Comparison of ENCODE assay signal across 8 cellular contexts in genomic region chr2:235669269-235669831, GRCh38.
DNase-seq lines count a peak whose midpoint lies in the region; ATAC-seq and TF ChIP-seq lines count a peak whose summit lies in the region.

No MANE protein-coding gene starts in this region.

- WGBS in right lobe of liver (ENCODE audit: insufficient coverage, low coverage, low lambda C conversion rate, missing lambda C conversion rate) = 0% methylated on average over 3 of the region's 77 CpGs

- peak overlapping the region; percentile 38 to 58 for H3K4me3 Mint-ChIP-seq in effector memory CD8-positive, alpha-beta T cell

- H3K4me1 Mint-ChIP-seq in effector memory CD8-positive, alpha-beta T cell (ENCODE audit: low read depth in 2 of 2) = peaks cover 23 to 32% of the 10 kb centered on the region in 2 donors

- H3K9me3 Mint-ChIP-seq in effector memory CD8-positive, alpha-beta T cell = no peaks in the 10 kb centered on the region

- DNase-seq in DMS53 treated with DMSO at 0.1 percent for 48 hours (lab: John Stamatoyannopoulos, UW; ENCODE audit: unreplicated experiment) (peak; percentile 54), NCI-H128 (lab: John Stamatoyannopoulos, UW; ENCODE audit: unreplicated experiment) (peak; percentile 47), WERI-Rb-1 (peak; percentile 90), right lobe of liver (peak in 1 of 3 donors; percentile 49)
- DNase-seq in effector memory CD8-positive, alpha-beta T cell = peak; percentile 46 to 72 (median 66)
- peak; percentile 11 to 24 for DNase-seq in stimulated activated CD4-positive, alpha-beta T cell treated with anti-CD3 and anti-CD28 coated beads, Interleukin-4, amount 100 ng/mL, for 48 hours (ENCODE audit: low read depth in 2 of 2)

- TF ChIP-seq CTCF in WERI-Rb-1 (IDR thresholded peaks at IDR 0.05; ENCODE audit: low read depth, low read length) = no peak
- no peak for TF ChIP-seq CTCF in right lobe of liver (IDR thresholded peaks at IDR 0.05)

- H3K9me3 ChIP-seq in WERI-Rb-1 (ENCODE audit: severe bottlenecking) (no peaks in the 10 kb centered on the region), right lobe of liver (no peaks in the 10 kb centered on the region)

- no peaks in the 10 kb centered on the region for H3K36me3 Mint-ChIP-seq in effector memory CD8-positive, alpha-beta T cell (ENCODE audit: insufficient read depth)

- TF ChIP-seq POLR2A in right lobe of liver (IDR thresholded peaks at IDR 0.05) = no peak

- H3K27ac Mint-ChIP-seq in effector memory CD8-positive, alpha-beta T cell = no peak overlapping the region

- intact Hi-C loops in right lobe of liver (cut with DNase I) = no loop called here

- H3K4me3 ChIP-seq in WERI-Rb-1 (ENCODE audit: low read depth, low read length) (peak overlapping the region; percentile 32; the same call in 1 of the 2 replicates), right lobe of liver (peak overlapping the region in 2 of 3 donors; percentile 41 to 55)

- peak; percentile 79 for ATAC-seq in effector memory CD8-positive, alpha-beta T cell (replicated peaks)
- ATAC-seq in right lobe of liver (peak; percentile 75 to 86 (median 79)), GM18867 (IDR thresholded peaks at IDR 0.05; ENCODE audit: unreplicated experiment) (no peak), HG02571 (IDR thresholded peaks at IDR 0.05; ENCODE audit: unreplicated experiment) (no peak)

- H3K27me3 ChIP-seq in WERI-Rb-1 (ENCODE audit: insufficient read depth, low read depth, severe bottlenecking) (no peaks in the 10 kb centered on the region), right lobe of liver (no peaks in the 10 kb centered on the region)

- H3K4me1 ChIP-seq in right lobe of liver = peaks cover 0 to 8% (median 0%) of the 10 kb centered on the region in 4 donors

- H3K36me3 ChIP-seq in WERI-Rb-1 = peaks cover 25% of the 10 kb centered on the region
- no peaks in the 10 kb centered on the region for H3K36me3 ChIP-seq in right lobe of liver

- H3K27ac ChIP-seq in WERI-Rb-1 = peak overlapping the region; percentile 74
- no peak overlapping the region for H3K27ac ChIP-seq in right lobe of liver

- H3K27me3 Mint-ChIP-seq in effector memory CD8-positive, alpha-beta T cell = peaks cover 6 to 32% of the 10 kb centered on the region in 2 donors

Comparison
In these comparisons a context has a peak if more than half of its experiments do, and no peak if none do; other contexts are left out.
1. ATAC-seq: peak in effector memory CD8-positive, alpha-beta T cell (single experiment) and right lobe of liver (4 of 4); none in GM18867 (single experiment) and HG02571 (single experiment).